Comparison of ENCODE assay signal across 16 cellular contexts in the genomic region with DNA sequence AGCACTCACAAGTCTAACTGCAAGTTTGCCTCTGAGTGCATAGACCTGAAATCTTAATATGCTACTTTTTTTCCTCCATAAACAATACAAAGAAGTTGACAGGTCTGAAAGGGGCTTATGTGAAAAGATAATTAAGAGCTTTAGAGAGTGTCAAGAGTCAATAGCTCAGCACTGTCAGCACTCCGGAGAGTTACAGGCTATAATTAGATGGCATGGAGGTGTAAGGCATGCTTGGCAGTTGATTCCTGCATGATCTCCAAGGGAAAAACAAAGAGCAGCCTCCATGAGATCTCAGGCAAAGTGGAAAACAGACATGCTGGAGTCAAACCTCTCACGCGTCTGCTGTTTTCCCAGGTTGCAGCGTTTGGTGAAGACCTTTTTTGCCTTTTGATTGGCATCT.
"Had no signal": no experiment of that assay in that cellular context is flagged by ENCODE, and none has a peak within 500 bp of the region (broad histone marks: within the 10 kb centered on the region; RNA-seq: fewer than 3 reads in every experiment).

No MANE protein-coding gene starts in this region.

- H3K4me1 ChIP-seq: adrenal gland, prostate gland, upper lobe of left lung had no signal

- H3K27ac Mint-ChIP-seq: activated CD4-positive, alpha-beta memory T cell treated with anti-CD3 and anti-CD28 coated beads for 36 hours; activated naive CD4-positive, alpha-beta T cell treated with anti-CD3 and anti-CD28 coated beads, Interleukin-2, amount 50 U/mL, for 24 hours; naive thymus-derived CD4-positive, alpha-beta T cell; stimulated activated naive CD8-positive, alpha-beta T cell treated with anti-CD3 and anti-CD28 coated beads, Interleukin-15, amount 100 ng/mL, for 72 hours; T-helper 17 cell had no signal

- H3K36me3 ChIP-seq: adrenal gland, prostate gland, upper lobe of left lung, WERI-Rb-1 had no signal

- H3K27me3 Mint-ChIP-seq: activated CD4-positive, alpha-beta memory T cell treated with anti-CD3 and anti-CD28 coated beads for 36 hours; stimulated activated naive CD8-positive, alpha-beta T cell treated with anti-CD3 and anti-CD28 coated beads, Interleukin-15, amount 100 ng/mL, for 72 hours; T-helper 17 cell had no signal

- H3K4me3 ChIP-seq: adrenal gland, hepatocyte, prostate gland, upper lobe of left lung had no signal

- H3K4me2 ChIP-seq: hepatocyte had no signal

- H3K27ac ChIP-seq: adrenal gland, hepatocyte, prostate gland, upper lobe of left lung, WERI-Rb-1 had no signal

- DNase-seq: activated CD4-positive, alpha-beta memory T cell treated with anti-CD3 and anti-CD28 coated beads for 36 hours; activated effector memory CD4-positive, alpha-beta T cell treated with anti-CD3 and anti-CD28 coated beads, Interleukin-2, amount 50 U/mL, for 16 hours; activated T-cell treated with anti-CD3 and anti-CD28 coated beads, Interleukin-2, amount 50 U/mL, for 48 hours; adrenal gland; erythroblast; islet precursor cell; mammary epithelial cell; naive thymus-derived CD4-positive, alpha-beta T cell; stimulated activated naive CD8-positive, alpha-beta T cell treated with anti-CD3 and anti-CD28 coated beads, Interleukin-15, amount 100 ng/mL, for 72 hours; T-helper 17 cell; upper lobe of left lung; WERI-Rb-1 had no signal

- H3K4me3 Mint-ChIP-seq: activated CD4-positive, alpha-beta memory T cell treated with anti-CD3 and anti-CD28 coated beads for 36 hours; activated naive CD4-positive, alpha-beta T cell treated with anti-CD3 and anti-CD28 coated beads, Interleukin-2, amount 50 U/mL, for 24 hours; naive thymus-derived CD4-positive, alpha-beta T cell; stimulated activated naive CD8-positive, alpha-beta T cell treated with anti-CD3 and anti-CD28 coated beads, Interleukin-15, amount 100 ng/mL, for 72 hours; T-helper 17 cell had no signal

- H3K9me3 ChIP-seq: adrenal gland, prostate gland, upper lobe of left lung had no signal

- H3K79me2 ChIP-seq: hepatocyte had no signal

- H3K27me3 ChIP-seq: adrenal gland, hepatocyte, upper lobe of left lung had no signal

- H3K36me3 Mint-ChIP-seq: activated CD4-positive, alpha-beta memory T cell treated with anti-CD3 and anti-CD28 coated beads for 36 hours; activated naive CD4-positive, alpha-beta T cell treated with anti-CD3 and anti-CD28 coated beads, Interleukin-2, amount 50 U/mL, for 24 hours; naive thymus-derived CD4-positive, alpha-beta T cell had no signal

- H2AFZ ChIP-seq: hepatocyte had no signal

- H3K9me3 Mint-ChIP-seq: activated CD4-positive, alpha-beta memory T cell treated with anti-CD3 and anti-CD28 coated beads for 36 hours; activated naive CD4-positive, alpha-beta T cell treated with anti-CD3 and anti-CD28 coated beads, Interleukin-2, amount 50 U/mL, for 24 hours; stimulated activated naive CD8-positive, alpha-beta T cell treated with anti-CD3 and anti-CD28 coated beads, Interleukin-15, amount 100 ng/mL, for 72 hours had no signal

- ATAC-seq: naive thymus-derived CD4-positive, alpha-beta T cell; sciatic nerve; stimulated activated naive CD8-positive, alpha-beta T cell treated with anti-CD3 and anti-CD28 coated beads, Interleukin-15, amount 100 ng/mL, for 72 hours; T-helper 17 cell had no signal

- H3K4me1 Mint-ChIP-seq: activated naive CD4-positive, alpha-beta T cell treated with anti-CD3 and anti-CD28 coated beads, Interleukin-2, amount 50 U/mL, for 24 hours; naive thymus-derived CD4-positive, alpha-beta T cell; stimulated activated naive CD8-positive, alpha-beta T cell treated with anti-CD3 and anti-CD28 coated beads, Interleukin-15, amount 100 ng/mL, for 72 hours had no signal
